14 cellular contexts compared by ENCODE assay signal in genomic region chr1:5950994-5951749, GRCh38.
"Had no signal": no experiment of that assay in that cellular context is flagged by ENCODE, and none has a peak within 500 bp of the region (broad histone marks: within the 10 kb centered on the region; RNA-seq: fewer than 3 reads in every experiment).

No MANE protein-coding gene starts in this region.

- H3K27me3 Mint-ChIP-seq: activated CD8-positive, alpha-beta memory T cell treated with anti-CD3 and anti-CD28 coated beads, Interleukin-2, amount 10 ng/mL, durations not matched to agents 7 days and 5 days; stimulated activated naive CD8-positive, alpha-beta T cell treated with anti-CD3 and anti-CD28 coated beads, Interleukin-15, amount 100 ng/mL, for 72 hours had no signal

- H3K4me3 Mint-ChIP-seq: activated CD8-positive, alpha-beta memory T cell treated with anti-CD3 and anti-CD28 coated beads, Interleukin-2, amount 10 ng/mL, durations not matched to agents 7 days and 5 days; neural progenitor cell; stimulated activated naive CD8-positive, alpha-beta T cell treated with anti-CD3 and anti-CD28 coated beads, Interleukin-15, amount 100 ng/mL, for 72 hours had no signal

- H3K27ac Mint-ChIP-seq: activated CD8-positive, alpha-beta memory T cell treated with anti-CD3 and anti-CD28 coated beads, Interleukin-2, amount 10 ng/mL, durations not matched to agents 7 days and 5 days; neural progenitor cell; stimulated activated naive CD8-positive, alpha-beta T cell treated with anti-CD3 and anti-CD28 coated beads, Interleukin-15, amount 100 ng/mL, for 72 hours had no signal

- ATAC-seq: activated CD8-positive, alpha-beta memory T cell treated with anti-CD3 and anti-CD28 coated beads, Interleukin-2, amount 10 ng/mL, durations not matched to agents 7 days and 5 days; heart right ventricle; stimulated activated naive CD8-positive, alpha-beta T cell treated with anti-CD3 and anti-CD28 coated beads, Interleukin-15, amount 100 ng/mL, for 72 hours had no signal

- DNase-seq: activated CD4-positive, CD25-positive, alpha-beta regulatory T cell; activated CD8-positive, alpha-beta memory T cell treated with anti-CD3 and anti-CD28 coated beads, Interleukin-2, amount 10 ng/mL, durations not matched to agents 7 days and 5 days; activated naive CD4-positive, alpha-beta T cell; activated T-cell treated with anti-CD3 and anti-CD28 coated beads, Interleukin-2, amount 50 U/mL, for 48 hours; foreskin melanocyte; heart right ventricle; left ventricle myocardium inferior; mesenchymal stem cell; retina; stimulated activated CD4-positive, alpha-beta T cell treated with anti-CD3 and anti-CD28 coated beads, Interleukin-15, amount 100 ng/mL, for 24 hours; stimulated activated CD4-positive, alpha-beta T cell treated with anti-CD3 and anti-CD28 coated beads, Interleukin-4, amount 100 ng/mL, for 24 hours; stimulated activated naive CD8-positive, alpha-beta T cell treated with anti-CD3 and anti-CD28 coated beads, Interleukin-15, amount 100 ng/mL, for 72 hours; T-helper 1 cell had no signal

- H3K4me1 Mint-ChIP-seq: neural progenitor cell had no signal

- H3K9me3 Mint-ChIP-seq: neural progenitor cell; stimulated activated naive CD8-positive, alpha-beta T cell treated with anti-CD3 and anti-CD28 coated beads, Interleukin-15, amount 100 ng/mL, for 72 hours had no signal
